27 cellular contexts compared by ENCODE assay signal in genomic region chr6:33546766-33547165, GRCh38.
"Had no signal": no experiment of that assay in that cellular context is flagged by ENCODE, and none has a peak within 500 bp of the region (broad histone marks: within the 10 kb centered on the region; RNA-seq: fewer than 3 reads in every experiment).

No MANE protein-coding gene starts in this region.

- H3K36me3 ChIP-seq: neural progenitor cell, ovary, right lobe of liver, sigmoid colon, suprapubic skin, tibial artery, transverse colon, upper lobe of left lung, vagina had no signal

- H3K4me3 Mint-ChIP-seq: nephron; neural progenitor cell; stimulated activated memory B cell treated with anti-CD40 and anti-IgM and Interleukin-4, amounts not matched to agents 10 μg/mL and 1 μg/mL and 100 μg/mL, for 72 hours; stimulated activated naive CD8-positive, alpha-beta T cell treated with anti-CD3 and anti-CD28 coated beads, Interleukin-15, amount 100 ng/mL, for 72 hours had no signal

- H3K4me1 Mint-ChIP-seq: nephron had no signal

- H3K27ac ChIP-seq: neural progenitor cell, ovary, parathyroid adenoma, psoas muscle, right lobe of liver, sigmoid colon, suprapubic skin, testis, tibial artery, transverse colon, upper lobe of left lung, vagina had no signal

- H3K4me2 ChIP-seq: neural progenitor cell had no signal

- H3K79me2 ChIP-seq: parathyroid adenoma had no signal

- DNase-seq: naive thymus-derived CD4-positive, alpha-beta T cell; occipital lobe; ovary; psoas muscle; right cardiac atrium; right lobe of liver; sigmoid colon; small intestine; stimulated activated CD4-positive, alpha-beta T cell treated with anti-CD3 and anti-CD28 coated beads, Interleukin-15, amount 100 ng/mL, for 24 hours; stimulated activated CD4-positive, alpha-beta T cell treated with anti-CD3 and anti-CD28 coated beads, Interleukin-2, amount 100 ng/mL, for 24 hours; stimulated activated CD4-positive, alpha-beta T cell treated with anti-CD3 and anti-CD28 coated beads, Interleukin-2, amount 100 ng/mL, for 48 hours; stimulated activated CD4-positive, alpha-beta T cell treated with anti-CD3 and anti-CD28 coated beads, Interleukin-4, amount 100 ng/mL, for 4 hours; stimulated activated CD8-positive, alpha-beta memory T cell treated with anti-CD3 and anti-CD28 coated beads, Interleukin-4, amount 100 ng/mL, for 48 hours; stimulated activated naive CD4-positive, alpha-beta T cell; stimulated activated naive CD8-positive, alpha-beta T cell treated with anti-CD3 and anti-CD28 coated beads, Interleukin-15, amount 100 ng/mL, for 72 hours; stimulated activated naive CD8-positive, alpha-beta T cell treated with anti-CD3 and anti-CD28 coated beads, Interleukin-15, Interleukin-2, amounts not matched to agents 100 U/mL and 50 U/mL, for 24 hours; substantia nigra; testis; tibial artery; transverse colon; upper lobe of left lung had no signal

- H3K27me3 ChIP-seq: neural progenitor cell, ovary, right lobe of liver, sigmoid colon, suprapubic skin, testis, transverse colon, upper lobe of left lung, vagina had no signal

- ATAC-seq: naive thymus-derived CD4-positive, alpha-beta T cell; psoas muscle; right lobe of liver; stimulated activated memory B cell treated with anti-CD40 and anti-IgM and Interleukin-4, amounts not matched to agents 10 μg/mL and 1 μg/mL and 100 μg/mL, for 72 hours; stimulated activated naive CD8-positive, alpha-beta T cell treated with anti-CD3 and anti-CD28 coated beads, Interleukin-15, amount 100 ng/mL, for 72 hours; stimulated activated naive CD8-positive, alpha-beta T cell treated with anti-CD3 and anti-CD28 coated beads, Interleukin-15, Interleukin-2, amounts not matched to agents 100 U/mL and 50 U/mL, for 24 hours had no signal

- H3K27me3 Mint-ChIP-seq: naive thymus-derived CD4-positive, alpha-beta T cell; stimulated activated naive CD8-positive, alpha-beta T cell treated with anti-CD3 and anti-CD28 coated beads, Interleukin-15, amount 100 ng/mL, for 72 hours had no signal

- H3K9ac ChIP-seq: neural progenitor cell, parathyroid adenoma had no signal

- H3K27ac Mint-ChIP-seq: nephron; neural progenitor cell; stimulated activated memory B cell treated with anti-CD40 and anti-IgM and Interleukin-4, amounts not matched to agents 10 μg/mL and 1 μg/mL and 100 μg/mL, for 72 hours had no signal

- H3K4me1 ChIP-seq: parathyroid adenoma, psoas muscle, right lobe of liver, sigmoid colon, suprapubic skin, testis, tibial artery, transverse colon, upper lobe of left lung, vagina had no signal

- H3K9me3 Mint-ChIP-seq: naive thymus-derived CD4-positive, alpha-beta T cell; nephron; neural progenitor cell; stimulated activated memory B cell treated with anti-CD40 and anti-IgM and Interleukin-4, amounts not matched to agents 10 μg/mL and 1 μg/mL and 100 μg/mL, for 72 hours; stimulated activated naive CD8-positive, alpha-beta T cell treated with anti-CD3 and anti-CD28 coated beads, Interleukin-15, amount 100 ng/mL, for 72 hours had no signal

- H3K4me3 ChIP-seq: neural progenitor cell, ovary, psoas muscle, right lobe of liver, sigmoid colon, suprapubic skin, testis, tibial artery, transverse colon, upper lobe of left lung, vagina had no signal

- H3K36me3 Mint-ChIP-seq: naive thymus-derived CD4-positive, alpha-beta T cell; neural progenitor cell; stimulated activated memory B cell treated with anti-CD40 and anti-IgM and Interleukin-4, amounts not matched to agents 10 μg/mL and 1 μg/mL and 100 μg/mL, for 72 hours had no signal
